In the genomic region with DNA sequence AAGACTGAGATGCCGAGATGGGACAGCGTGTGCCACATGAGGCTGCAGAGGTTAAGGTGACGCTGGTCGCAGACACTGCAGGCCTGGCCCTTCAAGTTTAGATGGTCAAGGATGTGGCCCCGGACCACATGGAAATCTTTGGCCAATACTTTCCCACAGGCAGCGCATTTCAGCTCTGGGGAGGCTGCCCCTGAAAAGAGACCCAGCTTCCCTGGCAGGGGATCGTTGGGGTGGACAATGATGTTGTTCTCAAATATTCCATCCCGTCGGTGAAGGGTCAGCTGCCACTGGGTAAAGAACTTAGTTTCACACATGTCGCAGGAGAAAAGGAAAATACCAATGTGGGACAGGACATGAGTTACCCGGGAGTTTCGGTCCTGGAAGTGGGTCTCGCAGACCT, we compare ENCODE assay signal across 33 cellular contexts. TPM values are rescaled to one million over a fixed set of nuclear protein-coding genes. Genes with fewer than 3 reads are reported as not detected.
"Had no signal": no experiment of that assay in that cellular context is flagged by ENCODE, and none has a peak within 500 bp of the region (broad histone marks: within the 10 kb centered on the region; RNA-seq: fewer than 3 reads in every experiment).

No MANE protein-coding gene starts in this region.

- H3K9me3 ChIP-seq: neutrophil, pancreas, psoas muscle, right lobe of liver, stomach, thoracic aorta, thyroid gland, tibial nerve, upper lobe of left lung, vagina had no signal

- H3K4me3 ChIP-seq: pancreas, psoas muscle, right lobe of liver, skin epidermis, smooth muscle cell, stomach, thoracic aorta, thyroid gland, tibial nerve, upper lobe of left lung, vagina had no signal

- H3K27me3 Mint-ChIP-seq: naive B cell; naive thymus-derived CD8-positive, alpha-beta T cell; natural killer cell treated with Interleukin-12 subunit alpha and Interleukin-12 subunit beta and Interleukin-15 and Interleukin-18, amount 100 ng/mL, for 72 hours; stimulated activated naive B cell treated with anti-CD40 and anti-IgM and Interleukin-4, amounts not matched to agents 10 μg/mL and 1 μg/mL and 100 μg/mL, for 72 hours; stimulated activated naive CD8-positive, alpha-beta T cell treated with anti-CD3 and anti-CD28 coated beads, Interleukin-15, Interleukin-2, amounts not matched to agents 100 ng/mL and 50 ng/mL, for 24 hours had no signal

- DNase-seq: naive B cell; naive thymus-derived CD8-positive, alpha-beta T cell; nucleus accumbens; pancreas; psoas muscle; right cardiac atrium; right lobe of liver; stimulated activated CD4-positive, alpha-beta T cell treated with anti-CD3 and anti-CD28 coated beads, Interleukin-15, amount 100 ng/mL, for 24 hours; stimulated activated CD4-positive, alpha-beta T cell treated with anti-CD3 and anti-CD28 coated beads, Interleukin-2, amount 100 ng/mL, for 24 hours; stimulated activated CD4-positive, alpha-beta T cell treated with anti-CD3 and anti-CD28 coated beads, Interleukin-2, amount 100 ng/mL, for 48 hours; stimulated activated CD4-positive, alpha-beta T cell treated with anti-CD3 and anti-CD28 coated beads, Interleukin-4, amount 100 ng/mL, for 24 hours; stimulated activated naive B cell treated with anti-CD40 and anti-IgM and Interleukin-4, amounts not matched to agents 10 μg/mL and 1 μg/mL and 100 μg/mL, for 72 hours; stimulated activated naive CD4-positive, alpha-beta T cell treated with Interleukin-2 at 50 U/mL for 16 hours; stomach; thyroid gland; trophoblast cell; upper lobe of left lung had no signal

- H3K4me3 Mint-ChIP-seq: natural killer cell treated with Interleukin-12 subunit alpha and Interleukin-12 subunit beta and Interleukin-15 and Interleukin-18, amount 100 ng/mL, for 72 hours; stimulated activated effector memory CD8-positive, alpha-beta T cell treated with anti-CD3 and anti-CD28 coated beads, Interleukin-12 subunit alpha, Interleukin-12 subunit beta, amount 100 ng/mL, for 72 hours; stimulated activated naive CD8-positive, alpha-beta T cell treated with anti-CD3 and anti-CD28 coated beads, Interleukin-15, Interleukin-2, amounts not matched to agents 100 ng/mL and 50 ng/mL, for 24 hours had no signal

- ATAC-seq: naive thymus-derived CD8-positive, alpha-beta T cell; natural killer cell treated with Interleukin-12 subunit alpha and Interleukin-12 subunit beta and Interleukin-15 and Interleukin-18, amount 100 ng/mL, for 72 hours; pancreas; psoas muscle; right cardiac atrium; right lobe of liver; stimulated activated effector memory CD8-positive, alpha-beta T cell treated with anti-CD3 and anti-CD28 coated beads, Interleukin-12 subunit alpha, Interleukin-12 subunit beta, amount 100 ng/mL, for 72 hours; stimulated activated naive B cell treated with anti-CD40 and anti-IgM and Interleukin-4, amounts not matched to agents 10 μg/mL and 1 μg/mL and 100 μg/mL, for 72 hours had no signal

- H3K4me2 ChIP-seq: smooth muscle cell had no signal

- H3K9me3 Mint-ChIP-seq: naive B cell; naive thymus-derived CD8-positive, alpha-beta T cell; natural killer cell treated with Interleukin-12 subunit alpha and Interleukin-12 subunit beta and Interleukin-15 and Interleukin-18, amount 100 ng/mL, for 72 hours; stimulated activated effector memory CD8-positive, alpha-beta T cell treated with anti-CD3 and anti-CD28 coated beads, Interleukin-12 subunit alpha, Interleukin-12 subunit beta, amount 100 ng/mL, for 72 hours; stimulated activated naive B cell treated with anti-CD40 and anti-IgM and Interleukin-4, amounts not matched to agents 10 μg/mL and 1 μg/mL and 100 μg/mL, for 72 hours; stimulated activated naive CD8-positive, alpha-beta T cell treated with anti-CD3 and anti-CD28 coated beads, Interleukin-15, Interleukin-2, amounts not matched to agents 100 ng/mL and 50 ng/mL, for 24 hours had no signal

- H3K27me3 ChIP-seq: pancreas, right lobe of liver, stomach, thyroid gland, tibial nerve, upper lobe of left lung, vagina had no signal

- H3K27ac ChIP-seq: neutrophil, pancreas, psoas muscle, skin epidermis, stomach, thoracic aorta, thyroid gland, tibial nerve, upper lobe of left lung, vagina had no signal

- H3K27ac Mint-ChIP-seq: natural killer cell treated with Interleukin-12 subunit alpha and Interleukin-12 subunit beta and Interleukin-15 and Interleukin-18, amount 100 ng/mL, for 72 hours; stimulated activated effector memory CD8-positive, alpha-beta T cell treated with anti-CD3 and anti-CD28 coated beads, Interleukin-12 subunit alpha, Interleukin-12 subunit beta, amount 100 ng/mL, for 72 hours; stimulated activated naive CD8-positive, alpha-beta T cell treated with anti-CD3 and anti-CD28 coated beads, Interleukin-15, Interleukin-2, amounts not matched to agents 100 ng/mL and 50 ng/mL, for 24 hours had no signal

RNA-seq across cellular contexts. Expression of gene TAC3, which starts 12.9 kb away (rescaled TPM):
- total RNA-seq: naive thymus-derived CD8-positive, alpha-beta T cell; omental fat pad; osteocyte; pancreas; psoas muscle; renal cortical epithelial cell; right cardiac atrium; right lobe of liver; subcutaneous adipose tissue; thoracic aorta; thyroid gland; tibial nerve; upper lobe of left lung; ureter; vagina had no signal
- polyA plus RNA-seq: naive thymus-derived CD8-positive, alpha-beta T cell; right cardiac atrium had no signal

RNA-seq across cellular contexts. Expression of gene MYO1A, which starts 46.5 kb away (rescaled TPM):
- total RNA-seq: osteocyte, renal cortical epithelial cell, smooth muscle cell, temporal lobe, thyroid gland had no signal
- polyA plus RNA-seq: neural cell, smooth muscle cell had no signal
